1 cellular context compared by ENCODE assay signal in genomic region chr19:33800012-33800680, GRCh38.
TF ChIP-seq lines count a peak whose summit lies in the region.

No MANE protein-coding gene starts in this region.

TF ChIP-seq in GM23338, 12 proteins besides CTCF, POLR2A, EP300 and RAD21 (continued from another document):
- TF ChIP-seq REST (IDR thresholded peaks at IDR 0.05; ENCODE audit: unreplicated experiment) (no peak), STAT1 (IDR thresholded peaks at IDR 0.05; ENCODE audit: unreplicated experiment) (no peak), POLR2AphosphoS5 (IDR thresholded peaks at IDR 0.05; ENCODE audit: low read depth) (no peak), NANOG (IDR thresholded peaks at IDR 0.05; ENCODE audit: borderline replicate concordance) (no peak), ZNF331 (CRISPR knock-in tag; IDR thresholded peaks at IDR 0.05; ENCODE audit: low read depth) (no peak), CREB1 (CRISPR knock-in tag; IDR thresholded peaks at IDR 0.05; ENCODE audit: low read depth) (no peak), ETS1 (IDR thresholded peaks at IDR 0.05) (no peak), ZNF114 (CRISPR knock-in tag; IDR thresholded peaks at IDR 0.05) (no peak), JUNB (IDR thresholded peaks at IDR 0.05; ENCODE audit: unreplicated experiment) (no peak)
